In genomic region chr19:38172001-38172400, GRCh38 we compare ENCODE assay signal across 20 cellular contexts. TPM values are rescaled to one million over a fixed set of nuclear protein-coding genes. Genes with fewer than 3 reads are reported as not detected.
DNase-seq lines count a peak whose midpoint lies in the region; ATAC-seq and TF ChIP-seq lines count a peak whose summit lies in the region.
"Had no signal": no experiment of that assay in that cellular context is flagged by ENCODE, and none has a peak within 500 bp of the region (broad histone marks: within the 10 kb centered on the region; RNA-seq: fewer than 3 reads in every experiment).

No MANE protein-coding gene starts in this region.

- H3K9me3 Mint-ChIP-seq in stimulated activated effector memory CD8-positive, alpha-beta T cell treated with anti-CD3 and anti-CD28 coated beads, Interleukin-12 subunit alpha, Interleukin-12 subunit beta, amount 100 ng/mL, for 72 hours, result no peaks in the 10 kb centered on the region
- H3K9me3 Mint-ChIP-seq: activated T-helper 1 cell treated with anti-CD3 and anti-CD28 coated beads, Interleukin-12 subunit alpha, Interleukin-12 subunit beta, Interleukin-2, Interleukin-4 antibody, amounts not matched to agents 30 ng/mL and 10 ng/mL and 1 ng/mL, durations not matched to agents 14 hours and 24 hours and 36 hours; stimulated activated naive CD8-positive, alpha-beta T cell treated with anti-CD3 and anti-CD28 coated beads, Interleukin-15, Interleukin-2, amounts not matched to agents 100 ng/mL and 50 ng/mL, for 24 hours had no signal

- H3K9me3 ChIP-seq in ascending aorta, result no peaks in the 10 kb centered on the region
- H3K9me3 ChIP-seq: esophagus squamous epithelium, HAP-1, left lung, uterus had no signal

- no peaks in the 10 kb centered on the region for H3K4me1 Mint-ChIP-seq in stimulated activated effector memory CD8-positive, alpha-beta T cell treated with anti-CD3 and anti-CD28 coated beads, Interleukin-12 subunit alpha, Interleukin-12 subunit beta, amount 100 ng/mL, for 72 hours
- H3K4me1 Mint-ChIP-seq: activated CD4-positive, alpha-beta T cell treated with anti-CD3 and anti-CD28 coated beads for 36 hours had no signal

- in situ Hi-C loops in GM13976 (cut with MboI; ENCODE audit: low sequenced_read_pairs, unreplicated experiment), result no loop called here

- DNase-seq in NCI-H2196 (lab: John Stamatoyannopoulos, UW; ENCODE audit: unreplicated experiment) (peak; percentile 23), NCI-H2196 treated with DMSO at 0.1 percent for 48 hours (lab: John Stamatoyannopoulos, UW; ENCODE audit: unreplicated experiment) (no peak), ascending aorta (ENCODE audit: low spot score in 2 of 2) (peak in 1 of 2 donors; percentile 12), midbrain (lab: John Stamatoyannopoulos, UW) (peak; percentile 9), NCI-H510A treated with DMSO at 0.1 percent for 48 hours (lab: John Stamatoyannopoulos, UW) (no peak), NCI-H1417 treated with DMSO at 0.1 percent for 48 hours (lab: John Stamatoyannopoulos, UW) (no peak), GM13976 (ENCODE audit: low spot score) (no peak)
- no peak for DNase-seq in stimulated activated effector memory CD8-positive, alpha-beta T cell treated with anti-CD3 and anti-CD28 coated beads, Interleukin-12 subunit alpha, Interleukin-12 subunit beta, amount 100 ng/mL, for 72 hours (ENCODE audit: low spot score in 2 of 2)
- DNase-seq: 8988T; activated CD4-positive, alpha-beta T cell treated with anti-CD3 and anti-CD28 coated beads for 36 hours; esophagus squamous epithelium; NCI-H1694; NCI-H345; uterus had no signal

- H3K4me3 ChIP-seq in ascending aorta, result no peak overlapping the region
- H3K4me3 ChIP-seq: cardiac muscle cell, esophagus squamous epithelium, HAP-1, left lung, uterus had no signal

- no peaks in the 10 kb centered on the region for H3K36me3 ChIP-seq in ascending aorta
- H3K36me3 ChIP-seq: cardiac muscle cell, HAP-1, uterus had no signal

- intact Hi-C loops in ascending aorta (cut with DNase I), result no loop called here

- TF ChIP-seq CTCF in ascending aorta (IDR thresholded peaks at IDR 0.05) (no peak), GM13976 (IDR thresholded peaks at IDR 0.05; ENCODE audit: borderline replicate concordance, control extremely low read depth, extremely low read depth, insufficient read depth, missing control alignments) (no peak)

- peaks cover 20% of the 10 kb centered on the region for H3K36me3 Mint-ChIP-seq in stimulated activated effector memory CD8-positive, alpha-beta T cell treated with anti-CD3 and anti-CD28 coated beads, Interleukin-12 subunit alpha, Interleukin-12 subunit beta, amount 100 ng/mL, for 72 hours

- no peaks in the 10 kb centered on the region for H3K27me3 ChIP-seq in ascending aorta
- H3K27me3 ChIP-seq: cardiac muscle cell, esophagus squamous epithelium, left lung, uterus had no signal

- peaks cover 0 to 6% of the 10 kb centered on the region in 2 donors for H3K4me1 ChIP-seq in ascending aorta
- H3K4me1 ChIP-seq: HAP-1, left lung, uterus had no signal

- no peak for ATAC-seq in stimulated activated effector memory CD8-positive, alpha-beta T cell treated with anti-CD3 and anti-CD28 coated beads, Interleukin-12 subunit alpha, Interleukin-12 subunit beta, amount 100 ng/mL, for 72 hours
- ATAC-seq: activated CD4-positive, alpha-beta T cell treated with anti-CD3 and anti-CD28 coated beads for 36 hours; left lung; sciatic nerve had no signal

- no peak overlapping the region for H3K4me3 Mint-ChIP-seq in stimulated activated effector memory CD8-positive, alpha-beta T cell treated with anti-CD3 and anti-CD28 coated beads, Interleukin-12 subunit alpha, Interleukin-12 subunit beta, amount 100 ng/mL, for 72 hours
- H3K4me3 Mint-ChIP-seq: activated CD4-positive, alpha-beta T cell treated with anti-CD3 and anti-CD28 coated beads for 36 hours; activated T-helper 1 cell treated with anti-CD3 and anti-CD28 coated beads, Interleukin-12 subunit alpha, Interleukin-12 subunit beta, Interleukin-2, Interleukin-4 antibody, amounts not matched to agents 30 ng/mL and 10 ng/mL and 1 ng/mL, durations not matched to agents 14 hours and 24 hours and 36 hours; stimulated activated naive CD8-positive, alpha-beta T cell treated with anti-CD3 and anti-CD28 coated beads, Interleukin-15, Interleukin-2, amounts not matched to agents 100 ng/mL and 50 ng/mL, for 24 hours had no signal

- H3K27ac Mint-ChIP-seq in stimulated activated effector memory CD8-positive, alpha-beta T cell treated with anti-CD3 and anti-CD28 coated beads, Interleukin-12 subunit alpha, Interleukin-12 subunit beta, amount 100 ng/mL, for 72 hours, result peak overlapping the region; percentile 83
- H3K27ac Mint-ChIP-seq: activated T-helper 1 cell treated with anti-CD3 and anti-CD28 coated beads, Interleukin-12 subunit alpha, Interleukin-12 subunit beta, Interleukin-2, Interleukin-4 antibody, amounts not matched to agents 30 ng/mL and 10 ng/mL and 1 ng/mL, durations not matched to agents 14 hours and 24 hours and 36 hours; stimulated activated naive CD8-positive, alpha-beta T cell treated with anti-CD3 and anti-CD28 coated beads, Interleukin-15, Interleukin-2, amounts not matched to agents 100 ng/mL and 50 ng/mL, for 24 hours had no signal

- H3K27ac ChIP-seq in ascending aorta, result peak overlapping the region; percentile 85 to 90
- H3K27ac ChIP-seq: cardiac muscle cell, left lung, uterus had no signal

RNA-seq across cellular contexts. Expression of gene DPF1, which starts 52.0 kb away (rescaled TPM):
- not detected for total RNA-seq in ascending aorta
- total RNA-seq: sciatic nerve had no signal

Comparison
In these comparisons a context has a peak if more than half of its experiments do, and no peak if none do; other contexts are left out.
1. DNase-seq: peak in NCI-H2196 (single experiment) and midbrain (single experiment); none in NCI-H2196 treated with DMSO at 0.1 percent for 48 hours (single experiment), stimulated activated effector memory CD8-positive, alpha-beta T cell treated with anti-CD3 and anti-CD28 coated beads, Interleukin-12 subunit alpha, Interleukin-12 subunit beta, amount 100 ng/mL, for 72 hours (0 of 2), NCI-H510A treated with DMSO at 0.1 percent for 48 hours (single experiment), NCI-H1417 treated with DMSO at 0.1 percent for 48 hours (single experiment) and GM13976 (single experiment).